Comparison of ENCODE assay signal across 1 cellular context in the genomic region with DNA sequence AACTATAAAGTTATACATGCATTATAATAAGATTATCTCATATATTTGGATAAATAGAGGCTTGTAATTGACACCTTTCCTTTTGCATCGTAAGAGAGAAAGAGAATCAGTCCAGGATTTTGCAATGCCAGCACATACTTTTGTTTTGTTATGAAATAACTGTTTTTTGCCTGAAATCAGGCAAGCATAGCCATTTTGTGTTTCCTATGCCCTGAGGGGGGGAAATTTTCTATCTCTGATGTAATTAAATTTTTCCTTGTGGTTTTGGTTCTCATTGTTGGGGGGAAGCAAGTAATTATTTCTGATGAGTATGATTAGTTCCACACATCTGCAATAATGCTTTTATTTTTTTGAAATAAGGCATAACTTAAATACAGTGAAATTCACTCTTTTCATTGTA.
A peak's percentile ranks its signal among the peaks of the same experiment; 100 is the strongest.
TF ChIP-seq lines count a peak whose summit lies in the region.

No MANE protein-coding gene starts in this region.

TF ChIP-seq in SK-N-SH, 30 proteins besides CTCF, POLR2A, EP300 and RAD21 (continued from another document):
- TF ChIP-seq, protein P1, sequence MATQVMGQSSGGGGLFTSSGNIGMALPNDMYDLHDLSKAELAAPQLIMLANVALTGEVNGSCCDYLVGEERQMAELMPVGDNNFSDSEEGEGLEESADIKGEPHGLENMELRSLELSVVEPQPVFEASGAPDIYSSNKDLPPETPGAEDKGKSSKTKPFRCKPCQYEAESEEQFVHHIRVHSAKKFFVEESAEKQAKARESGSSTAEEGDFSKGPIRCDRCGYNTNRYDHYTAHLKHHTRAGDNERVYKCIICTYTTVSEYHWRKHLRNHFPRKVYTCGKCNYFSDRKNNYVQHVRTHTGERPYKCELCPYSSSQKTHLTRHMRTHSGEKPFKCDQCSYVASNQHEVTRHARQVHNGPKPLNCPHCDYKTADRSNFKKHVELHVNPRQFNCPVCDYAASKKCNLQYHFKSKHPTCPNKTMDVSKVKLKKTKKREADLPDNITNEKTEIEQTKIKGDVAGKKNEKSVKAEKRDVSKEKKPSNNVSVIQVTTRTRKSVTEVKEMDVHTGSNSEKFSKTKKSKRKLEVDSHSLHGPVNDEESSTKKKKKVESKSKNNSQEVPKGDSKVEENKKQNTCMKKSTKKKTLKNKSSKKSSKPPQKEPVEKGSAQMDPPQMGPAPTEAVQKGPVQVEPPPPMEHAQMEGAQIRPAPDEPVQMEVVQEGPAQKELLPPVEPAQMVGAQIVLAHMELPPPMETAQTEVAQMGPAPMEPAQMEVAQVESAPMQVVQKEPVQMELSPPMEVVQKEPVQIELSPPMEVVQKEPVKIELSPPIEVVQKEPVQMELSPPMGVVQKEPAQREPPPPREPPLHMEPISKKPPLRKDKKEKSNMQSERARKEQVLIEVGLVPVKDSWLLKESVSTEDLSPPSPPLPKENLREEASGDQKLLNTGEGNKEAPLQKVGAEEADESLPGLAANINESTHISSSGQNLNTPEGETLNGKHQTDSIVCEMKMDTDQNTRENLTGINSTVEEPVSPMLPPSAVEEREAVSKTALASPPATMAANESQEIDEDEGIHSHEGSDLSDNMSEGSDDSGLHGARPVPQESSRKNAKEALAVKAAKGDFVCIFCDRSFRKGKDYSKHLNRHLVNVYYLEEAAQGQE (IDR thresholded peaks at IDR 0.05; ENCODE audit: low read depth, low read length): no peak
- TF ChIP-seq FOXJ3 (CRISPR knock-in tag; IDR thresholded peaks at IDR 0.05): peak; percentile 37; the same call in 1 of the 2 replicates
- TF ChIP-seq, protein P2, sequence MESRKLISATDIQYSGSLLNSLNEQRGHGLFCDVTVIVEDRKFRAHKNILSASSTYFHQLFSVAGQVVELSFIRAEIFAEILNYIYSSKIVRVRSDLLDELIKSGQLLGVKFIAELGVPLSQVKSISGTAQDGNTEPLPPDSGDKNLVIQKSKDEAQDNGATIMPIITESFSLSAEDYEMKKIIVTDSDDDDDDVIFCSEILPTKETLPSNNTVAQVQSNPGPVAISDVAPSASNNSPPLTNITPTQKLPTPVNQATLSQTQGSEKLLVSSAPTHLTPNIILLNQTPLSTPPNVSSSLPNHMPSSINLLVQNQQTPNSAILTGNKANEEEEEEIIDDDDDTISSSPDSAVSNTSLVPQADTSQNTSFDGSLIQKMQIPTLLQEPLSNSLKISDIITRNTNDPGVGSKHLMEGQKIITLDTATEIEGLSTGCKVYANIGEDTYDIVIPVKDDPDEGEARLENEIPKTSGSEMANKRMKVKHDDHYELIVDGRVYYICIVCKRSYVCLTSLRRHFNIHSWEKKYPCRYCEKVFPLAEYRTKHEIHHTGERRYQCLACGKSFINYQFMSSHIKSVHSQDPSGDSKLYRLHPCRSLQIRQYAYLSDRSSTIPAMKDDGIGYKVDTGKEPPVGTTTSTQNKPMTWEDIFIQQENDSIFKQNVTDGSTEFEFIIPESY (IDR thresholded peaks at IDR 0.05; ENCODE audit: borderline replicate concordance, low read depth): no peak
- TF ChIP-seq RXRA (IDR thresholded peaks at IDR 0.05; ENCODE audit: borderline replicate concordance, low read depth): no peak
- 0 out of 2 replicates have a peak, but pooled peaks have one; percentile 14 for TF ChIP-seq TCF12 (IDR thresholded peaks at IDR 0.05)
- TF ChIP-seq, protein P3, sequence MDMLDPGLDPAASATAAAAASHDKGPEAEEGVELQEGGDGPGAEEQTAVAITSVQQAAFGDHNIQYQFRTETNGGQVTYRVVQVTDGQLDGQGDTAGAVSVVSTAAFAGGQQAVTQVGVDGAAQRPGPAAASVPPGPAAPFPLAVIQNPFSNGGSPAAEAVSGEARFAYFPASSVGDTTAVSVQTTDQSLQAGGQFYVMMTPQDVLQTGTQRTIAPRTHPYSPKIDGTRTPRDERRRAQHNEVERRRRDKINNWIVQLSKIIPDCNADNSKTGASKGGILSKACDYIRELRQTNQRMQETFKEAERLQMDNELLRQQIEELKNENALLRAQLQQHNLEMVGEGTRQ (IDR thresholded peaks at IDR 0.05; ENCODE audit: borderline replicate concordance, low read depth, low read length): no peak
- no peak for TF ChIP-seq SIN3A (IDR thresholded peaks at IDR 0.05; ENCODE audit: borderline replicate concordance, low read depth, low read length)
- TF ChIP-seq CHD2 (IDR thresholded peaks at IDR 0.05; ENCODE audit: low read length, partially characterized antibody): no peak
- TF ChIP-seq JUND (IDR thresholded peaks at IDR 0.05): no peak
- TF ChIP-seq MEF2A (IDR thresholded peaks at IDR 0.05; ENCODE audit: borderline replicate concordance, low read depth): no peak
- no peak for TF ChIP-seq USF1 (IDR thresholded peaks at IDR 0.05; ENCODE audit: borderline replicate concordance, low read depth)
- no peak for TF ChIP-seq FOSL2 (IDR thresholded peaks at IDR 0.05; ENCODE audit: borderline replicate concordance, low read depth)
- peak; percentile 47; the same call in 1 of the 2 replicates for TF ChIP-seq GATA2 (CRISPR knock-in tag; IDR thresholded peaks at IDR 0.05)
- no peak for TF ChIP-seq YY1 (IDR thresholded peaks at IDR 0.05; ENCODE audit: low read depth)
- no peak for TF ChIP-seq SMC3 (IDR thresholded peaks at IDR 0.05; ENCODE audit: low read depth, low read length)
- TF ChIP-seq, protein P4, sequence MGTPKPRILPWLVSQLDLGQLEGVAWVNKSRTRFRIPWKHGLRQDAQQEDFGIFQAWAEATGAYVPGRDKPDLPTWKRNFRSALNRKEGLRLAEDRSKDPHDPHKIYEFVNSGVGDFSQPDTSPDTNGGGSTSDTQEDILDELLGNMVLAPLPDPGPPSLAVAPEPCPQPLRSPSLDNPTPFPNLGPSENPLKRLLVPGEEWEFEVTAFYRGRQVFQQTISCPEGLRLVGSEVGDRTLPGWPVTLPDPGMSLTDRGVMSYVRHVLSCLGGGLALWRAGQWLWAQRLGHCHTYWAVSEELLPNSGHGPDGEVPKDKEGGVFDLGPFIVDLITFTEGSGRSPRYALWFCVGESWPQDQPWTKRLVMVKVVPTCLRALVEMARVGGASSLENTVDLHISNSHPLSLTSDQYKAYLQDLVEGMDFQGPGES (IDR thresholded peaks at IDR 0.05; ENCODE audit: low read depth, low read length): no peak
- no peak for TF ChIP-seq ELF1 (IDR thresholded peaks at IDR 0.05)
- no peak for TF ChIP-seq GABPA (IDR thresholded peaks at IDR 0.05; ENCODE audit: low read depth)
- TF ChIP-seq MXI1 (IDR thresholded peaks at IDR 0.05; ENCODE audit: low read depth, low read length): no peak
- TF ChIP-seq RFX5 (IDR thresholded peaks at IDR 0.05; ENCODE audit: low read length): no peak
- TF ChIP-seq RCOR1 (IDR thresholded peaks at IDR 0.05; ENCODE audit: low read length): peak; percentile 49; the same call in 1 of the 2 replicates
- TF ChIP-seq FOXM1 (IDR thresholded peaks at IDR 0.05; ENCODE audit: low read depth): no peak
